In the genomic region with DNA sequence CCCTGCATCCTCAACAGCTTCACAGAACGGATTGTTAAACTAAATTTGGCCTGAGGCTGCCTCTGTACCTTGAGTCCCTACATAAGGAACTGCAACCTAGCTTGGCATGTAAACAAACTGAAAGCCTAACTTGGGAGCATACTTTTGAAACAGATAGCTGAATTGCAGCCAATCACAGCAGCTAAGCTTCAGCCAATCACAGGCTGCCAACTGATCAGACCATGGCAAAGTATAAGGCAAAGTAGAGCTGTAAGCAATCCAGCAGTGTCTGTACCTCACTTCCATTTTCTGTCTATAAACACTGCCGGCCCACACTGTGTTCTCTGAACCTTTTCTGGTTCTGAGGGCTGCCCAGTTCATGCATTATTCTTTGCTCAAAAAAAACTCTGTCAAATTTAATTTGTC, we compare ENCODE assay signal across 14 cellular contexts. TPM values are rescaled to one million over a fixed set of nuclear protein-coding genes. Genes with fewer than 3 reads are reported as not detected.
DNase-seq lines count a peak whose midpoint lies in the region; ATAC-seq and TF ChIP-seq lines count a peak whose summit lies in the region.
"Had no signal": no experiment of that assay in that cellular context is flagged by ENCODE, and none has a peak within 500 bp of the region (broad histone marks: within the 10 kb centered on the region; RNA-seq: fewer than 3 reads in every experiment).

No MANE protein-coding gene starts in this region.

- DNase-seq in EL = peak; percentile 34
- DNase-seq in Panc1 (ENCODE audit: low read depth, low spot score) = no peak
- DNase-seq in fibroblast of mammary gland (ENCODE audit: low read depth) = peak; percentile 35
- no peak for DNase-seq in iPS-NIHi7 (ENCODE audit: extremely low spot score)
- DNase-seq in activated T-cell treated with anti-CD3 and anti-CD28 coated beads, Interleukin-2, amount 50 U/mL, for 48 hours = no peak
- DNase-seq: aorta, left colon, NCI-H1417 treated with DMSO at 0.1 percent for 48 hours, NCI-H526 treated with DMSO at 0.1 percent for 48 hours had no signal

- H3K4me1 ChIP-seq in HEK293 (ENCODE audit: control insufficient read depth, insufficient read depth, low read length) = no peaks in the 10 kb centered on the region
- 0 out of 2 replicates have a peak, but pooled peaks cover 5% of the 10 kb centered on the region for H3K4me1 ChIP-seq in Panc1 (ENCODE audit: control insufficient read depth, insufficient read depth, low read length)
- H3K4me1 ChIP-seq: suprapubic skin had no signal

- H3K9me3 ChIP-seq in HEK293 (ENCODE audit: control insufficient read depth, insufficient read depth, low read depth, low read length) (no peaks in the 10 kb centered on the region), Panc1 (ENCODE audit: control insufficient read depth, insufficient read depth, low read depth, low read length) (no peaks in the 10 kb centered on the region)
- H3K9me3 ChIP-seq: suprapubic skin had no signal

- intact Hi-C loops in Panc1 (cut with micrococcal nuclease; ENCODE audit: unreplicated experiment) = no loop called here

- CTCF ChIA-PET in HEK293 (lab: Yijun Ruan, JAX) (no interaction called here), Panc1 (lab: Charles Lee) (interaction anchor here (0.6 kb wide), 1 partner anchor 12 kb away, joined by 15 read pairs; no protein-coding TSS in a partner anchor)

- in situ Hi-C loops in Panc1 (cut with HindIII; ENCODE audit: low pct_unique_long_range_greater_than_20kb, low sequenced_read_pairs) = no loop called here

- H3K4me3 ChIP-seq in HEK293 (ENCODE audit: low read depth, low read length) (no peak overlapping the region), Panc1 (ENCODE audit: low read depth in 2 of 2, low read length in 2 of 2) (no peak overlapping the region), fibroblast of mammary gland (ENCODE audit: control insufficient read depth, low read depth, low read length) (no peak overlapping the region)
- H3K4me3 ChIP-seq: suprapubic skin had no signal

- BruUV-seq in Panc1 (replicated peaks; lab: Mats Ljungman, UMichigan) = no TSS peak

- H3K27ac ChIP-seq in HEK293 (ENCODE audit: extremely low read depth, low read depth, low read length) (no peak overlapping the region), Panc1 (ENCODE audit: low read length) (no peak overlapping the region)
- H3K27ac ChIP-seq: suprapubic skin had no signal

- ATAC-seq in Panc1 = peak; percentile 70
- no peak for ATAC-seq in HG03159 (IDR thresholded peaks at IDR 0.05; ENCODE audit: unreplicated experiment)
- no peak for ATAC-seq in GM21723 (IDR thresholded peaks at IDR 0.05; ENCODE audit: unreplicated experiment)
- ATAC-seq: left colon; natural killer cell treated with Interleukin-12 subunit alpha and Interleukin-12 subunit beta and Interleukin-15 and Interleukin-18, amount 100 ng/mL, for 72 hours had no signal

- H3K36me3 ChIP-seq in HEK293 (ENCODE audit: control insufficient read depth in 2 of 2, insufficient read depth in 1 of 2, low read length in 2 of 2) = no peaks in the 10 kb centered on the region
- no peaks in the 10 kb centered on the region for H3K36me3 ChIP-seq in Panc1 (ENCODE audit: control insufficient read depth, insufficient read depth, low read length)
- H3K36me3 ChIP-seq: suprapubic skin had no signal

- no peak for TF ChIP-seq CTCF in HEK293 (tag by site-specific recombination; IDR thresholded peaks at IDR 0.05)
- no peak for TF ChIP-seq CTCF in Panc1 (IDR thresholded peaks at IDR 0.05)
- TF ChIP-seq CTCF in fibroblast of mammary gland (conservative IDR thresholded peaks at IDR 0.05; ENCODE audit: control insufficient read depth, insufficient read depth, low read depth, low read length) = no peak

- H3K27me3 ChIP-seq in Panc1 (ENCODE audit: control insufficient read depth, insufficient read depth, low read length) = no peaks in the 10 kb centered on the region
- H3K27me3 ChIP-seq: suprapubic skin had no signal

- POLR2A ChIA-PET in HEK293 (lab: Yijun Ruan, JAX) = interaction anchor here (0.6 to 1.2 kb wide), 2 partner anchors 8 to 144 kb away, joined by 4 to 9 read pairs; a partner anchor contains a TSS
- POLR2A ChIA-PET in Panc1 (lab: Charles Lee) = no interaction called here

TF ChIP-seq in HEK293, 187 proteins besides CTCF, POLR2A, EP300 and RAD21:
- TF ChIP-seq OVOL3 (tag by site-specific recombination; IDR thresholded peaks at IDR 0.05) (no peak), SETDB1 (IDR thresholded peaks at IDR 0.05; ENCODE audit: insufficient read length, low read length) (peak; percentile 26), ZNF549 (tag by site-specific recombination; IDR thresholded peaks at IDR 0.05) (peak; percentile 87), ZNF561 (tag by site-specific recombination; IDR thresholded peaks at IDR 0.05; ENCODE audit: borderline replicate concordance) (no peak), ZNF596 (tag by site-specific recombination; IDR thresholded peaks at IDR 0.05) (no peak), BCL11A (tag by site-specific recombination; IDR thresholded peaks at IDR 0.05; ENCODE audit: low read depth) (no peak), ZNF776 (tag by site-specific recombination; IDR thresholded peaks at IDR 0.05; ENCODE audit: borderline replicate concordance) (no peak), ZNF560 (tag by site-specific recombination; IDR thresholded peaks at IDR 0.05; ENCODE audit: borderline replicate concordance) (no peak), ZNF324 (tag by site-specific recombination; IDR thresholded peaks at IDR 0.05) (no peak)

RNA-seq across cellular contexts. Expression of a gene that starts 8.9 kb away (rescaled TPM):
- total RNA-seq in Panc1 (2021; ENCODE audit: unreplicated experiment) = 4.8 TPM
- polyA plus RNA-seq in Panc1 (2012; ENCODE audit: insufficient read length) = 0.55 TPM

RNA-seq across cellular contexts. Expression of a gene that starts 31.9 kb away (rescaled TPM):
- 69.4 TPM for total RNA-seq in Panc1 (2021; ENCODE audit: unreplicated experiment)
- polyA plus RNA-seq in Panc1 (2012; ENCODE audit: insufficient read length) = 35.6 TPM

Comparison
In these comparisons a context has a peak if more than half of its experiments do, and no peak if none do; other contexts are left out.
1. DNase-seq: peak in EL (single experiment) and fibroblast of mammary gland (single experiment); none in Panc1 (single experiment), iPS-NIHi7 (single experiment) and activated T-cell treated with anti-CD3 and anti-CD28 coated beads, Interleukin-2, amount 50 U/mL, for 48 hours (0 of 2).